Comparison of ENCODE assay signal across 9 cellular contexts in genomic region chr17:34579979-34580684, GRCh38. TPM values are rescaled to one million over a fixed set of nuclear protein-coding genes. Genes with fewer than 3 reads are reported as not detected.
DNase-seq lines count a peak whose midpoint lies in the region; FAIRE-seq lines count a peak whose summit lies in the region.
"Had no signal": no experiment of that assay in that cellular context is flagged by ENCODE, and none has a peak within 500 bp of the region (broad histone marks: within the 10 kb centered on the region; RNA-seq: fewer than 3 reads in every experiment).

No MANE protein-coding gene starts in this region.

- H3K79me1 ChIP-seq in mesendoderm (ENCODE audit: low read length) = no peaks in the 10 kb centered on the region

- H3K79me2 ChIP-seq in mesendoderm (ENCODE audit: control insufficient read depth, insufficient read depth, low read length) = no peaks in the 10 kb centered on the region

- no peak for FAIRE-seq in urothelium cell line (lab: Jason Lieb, UNC)
- FAIRE-seq: GM18507 had no signal

- H3K23ac ChIP-seq in mesendoderm (ENCODE audit: low read length) = no peak overlapping the region

- no peak overlapping the region for H2AK5ac ChIP-seq in mesendoderm (ENCODE audit: low read length)

- no peak overlapping the region for H2BK120ac ChIP-seq in mesendoderm (ENCODE audit: low read depth, low read length)

- no peak overlapping the region for H3K4ac ChIP-seq in mesendoderm (ENCODE audit: low read depth, low read length)

- no peak overlapping the region for H2BK5ac ChIP-seq in mesendoderm (ENCODE audit: low read length)

- no peaks in the 10 kb centered on the region for H3K36me3 ChIP-seq in mesendoderm (ENCODE audit: control insufficient read depth, insufficient read depth, low read length)

- no peak overlapping the region for H3K27ac ChIP-seq in mesendoderm (ENCODE audit: low read depth, low read length)

- H3K18ac ChIP-seq in mesendoderm (ENCODE audit: low read length) = no peak overlapping the region

- H3K4me3 ChIP-seq in mesendoderm (ENCODE audit: low read length) = no peak overlapping the region

- H4K8ac ChIP-seq in mesendoderm (ENCODE audit: low read depth, low read length) = no peak overlapping the region

- DNase-seq in Ammon's horn (ENCODE audit: low spot score) (peak; percentile 35), M059J (ENCODE audit: low read depth) (peak; percentile 33), cerebellum (ENCODE audit: low spot score) (peak; percentile 41), mesendoderm (peak; percentile 56), urothelium cell line (ENCODE audit: low spot score) (peak; percentile 48), 8988T (no peak), HT-29 (ENCODE audit: low spot score) (no peak), foreskin melanocyte (no peak)

- no CpG with 5 or more reads among the region's 52 CpGs for WGBS in mesendoderm (ENCODE audit: extremely low coverage, insufficient coverage, low lambda C conversion rate)

- peaks cover 70% of the 10 kb centered on the region for H3K27me3 ChIP-seq in mesendoderm (ENCODE audit: insufficient read depth, low read length, poor library complexity)

- H3K56ac ChIP-seq in mesendoderm (ENCODE audit: low read length) = peak overlapping the region; percentile 30

- H2BK15ac ChIP-seq in mesendoderm (replicated peaks; ENCODE audit: low read depth) = no peak overlapping the region

- H3K4me2 ChIP-seq in mesendoderm (ENCODE audit: low read length) = peak overlapping the region; percentile 49

- no peak overlapping the region for H4K5ac ChIP-seq in mesendoderm (ENCODE audit: low read length)

- peaks cover 9% of the 10 kb centered on the region for H3K4me1 ChIP-seq in mesendoderm (ENCODE audit: control insufficient read depth, low read depth, low read length)

- H3K9ac ChIP-seq in mesendoderm (ENCODE audit: low read length) = no peak overlapping the region

RNA-seq across cellular contexts. Expression of gene TMEM132E, which starts 0.8 kb away (rescaled TPM):
- 0.39 and 0.49 TPM in 2 replicates for total RNA-seq in M059J (2014; rRNA removed; shearing (Covaris generic))
- 3.4 TPM for total RNA-seq in cerebellum
- polyA plus RNA-seq in mesendoderm (2013, experiment 1 of 2) = 0.08 TPM
- polyA plus RNA-seq in mesendoderm (2013, experiment 2 of 2) = 0.10 TPM
- total RNA-seq in HT-29 (2014; rRNA removed; shearing (Covaris generic)) = not detected in 2 replicates

Comparison
In these comparisons a context has a peak if more than half of its experiments do, and no peak if none do; other contexts are left out.
1. DNase-seq: peak in Ammon's horn (single experiment), M059J (single experiment), cerebellum (single experiment), mesendoderm (single experiment) and urothelium cell line (single experiment); none in 8988T (single experiment), HT-29 (single experiment) and foreskin melanocyte (single experiment).